In genomic region chr2:68466778-68467076, GRCh38 we compare ENCODE assay signal across 1 cellular context.
TF ChIP-seq lines count a peak whose summit lies in the region.

No MANE protein-coding gene starts in this region.

TF ChIP-seq in HepG2, 621 proteins besides CTCF, POLR2A, EP300 and RAD21 (continued from another document):
- TF ChIP-seq ZBED4 (CRISPR knock-in tag; IDR thresholded peaks at IDR 0.05; ENCODE audit: borderline replicate concordance), result no peak
- no peak for TF ChIP-seq ZBTB40 (IDR thresholded peaks at IDR 0.05)
- no peak for TF ChIP-seq ZBTB40 (CRISPR knock-in tag; IDR thresholded peaks at IDR 0.05)
- 0 out of 2 replicates have a peak, but pooled peaks have one; percentile 55 for TF ChIP-seq THAP8 (CRISPR knock-in tag; IDR thresholded peaks at IDR 0.05; ENCODE audit: borderline replicate concordance)
TF ChIP-seq in HepG2: peak in this region for 17.
